Comparison of ENCODE assay signal across 27 cellular contexts in the genomic region with DNA sequence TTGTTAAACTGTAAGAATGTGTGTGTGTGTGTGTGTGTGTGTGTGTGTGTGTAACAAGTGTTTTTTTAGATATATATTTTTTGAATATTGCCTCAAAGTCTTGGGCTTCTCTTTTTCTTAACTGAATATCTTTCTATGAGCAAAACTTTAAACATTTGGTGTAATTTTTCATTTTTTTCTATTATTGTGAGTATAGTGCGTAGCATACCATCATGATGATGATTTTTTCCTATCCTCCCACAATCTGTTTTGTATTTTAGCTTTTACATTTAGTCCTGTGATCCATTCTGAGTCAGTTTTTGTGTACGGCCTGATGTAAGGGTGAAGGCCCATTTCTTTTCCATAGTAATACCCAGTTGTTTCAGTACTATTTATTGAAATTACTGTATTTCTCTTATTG.
"Had no signal": no experiment of that assay in that cellular context is flagged by ENCODE, and none has a peak within 500 bp of the region (broad histone marks: within the 10 kb centered on the region; RNA-seq: fewer than 3 reads in every experiment).

No MANE protein-coding gene starts in this region.

- DNase-seq: effector memory CD8-positive, alpha-beta T cell; erythroblast; esophagus squamous epithelium; foreskin melanocyte; glutamatergic neuron; heart right ventricle; hypothalamus; immature natural killer cell; left cardiac atrium; left lung; mesendoderm; midbrain; naive thymus-derived CD4-positive, alpha-beta T cell; right lobe of liver; stimulated activated CD4-positive, alpha-beta T cell treated with anti-CD3 and anti-CD28 coated beads, Interleukin-12 subunit alpha, Interleukin-12 subunit beta, amount 100 ng/mL, for 4 hours; stimulated activated CD4-positive, alpha-beta T cell treated with anti-CD3 and anti-CD28 coated beads, Interleukin-1b, Interleukin-23, amount 100 ng/mL, for 48 hours; stimulated activated CD4-positive, alpha-beta T cell treated with anti-CD3 and anti-CD28 coated beads, Interleukin-4, amount 100 ng/mL, for 1 hour; stimulated activated CD8-positive, alpha-beta memory T cell treated with anti-CD3 and anti-CD28 coated beads, Interleukin-4, amount 100 ng/mL, for 48 hours; stimulated activated naive CD4-positive, alpha-beta T cell; stimulated activated naive CD8-positive, alpha-beta T cell treated with anti-CD3 and anti-CD28 coated beads, Interleukin-15, amount 100 ng/mL, for 72 hours; substantia nigra; testis; tibial artery had no signal

- H3K27me3 ChIP-seq: esophagus squamous epithelium, heart right ventricle, left lung, neural progenitor cell, right lobe of liver, testis, tibial artery had no signal

- H3K4me3 ChIP-seq: coronary artery, esophagus squamous epithelium, heart right ventricle, left lung, neural progenitor cell, right lobe of liver, smooth muscle cell, testis, tibial artery had no signal

- H3K27ac ChIP-seq: coronary artery, esophagus squamous epithelium, heart right ventricle, left lung, neural progenitor cell, parathyroid adenoma, right lobe of liver, testis, tibial artery had no signal

- H3K36me3 ChIP-seq: esophagus squamous epithelium, heart right ventricle, left lung, neural progenitor cell, right lobe of liver, tibial artery had no signal

- H3K9me3 ChIP-seq: esophagus squamous epithelium, left lung, right lobe of liver, testis, tibial artery had no signal

- H3K4me1 ChIP-seq: esophagus squamous epithelium, heart right ventricle, left lung, neural progenitor cell, parathyroid adenoma, right lobe of liver, testis, tibial artery had no signal

- H3K9ac ChIP-seq: neural progenitor cell, parathyroid adenoma had no signal
